14 cellular contexts compared by ENCODE assay signal in the genomic region with DNA sequence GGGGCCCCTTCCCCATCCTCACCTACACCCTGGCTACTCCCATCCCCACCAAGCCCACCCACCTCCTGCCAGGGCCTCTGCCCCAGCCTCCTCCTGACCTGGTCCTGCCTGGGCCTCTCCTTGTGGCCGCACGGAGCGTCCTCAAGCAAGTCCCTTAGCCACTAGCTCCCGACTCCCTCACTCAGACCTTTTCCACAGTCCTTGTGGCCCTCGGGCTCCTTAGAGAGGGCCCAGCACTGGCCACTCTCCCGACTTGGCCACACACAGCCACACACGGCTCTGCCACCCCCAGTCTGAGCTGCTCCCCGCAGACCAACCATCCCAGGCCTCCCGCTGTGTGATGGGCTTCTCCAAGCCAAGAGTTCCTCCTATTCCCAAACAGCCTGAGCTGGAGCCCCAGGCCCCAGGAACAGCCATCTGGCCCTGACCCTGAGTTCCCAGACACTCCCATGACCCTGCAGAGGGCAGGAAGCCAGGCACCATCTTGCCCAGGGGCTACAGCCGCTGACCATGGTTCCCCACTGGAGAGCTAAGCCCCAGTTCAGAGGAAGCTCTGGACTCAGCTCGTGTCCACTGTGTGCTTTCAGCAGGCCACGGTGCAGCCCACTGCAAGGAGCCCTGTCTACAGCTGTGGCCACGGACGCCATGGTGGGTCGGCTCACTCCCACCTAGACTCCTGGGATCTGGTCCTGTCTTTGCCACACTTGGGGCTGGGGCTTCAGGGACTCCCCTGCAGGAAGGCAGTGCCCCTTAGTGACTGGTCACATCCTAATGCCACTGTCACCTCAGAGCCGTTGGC.
"Had no signal": no experiment of that assay in that cellular context is flagged by ENCODE, and none has a peak within 500 bp of the region (broad histone marks: within the 10 kb centered on the region; RNA-seq: fewer than 3 reads in every experiment).

No MANE protein-coding gene starts in this region.

- FAIRE-seq: islet of Langerhans had no signal

- H3K9me3 Mint-ChIP-seq: activated CD4-positive, alpha-beta T cell treated with anti-CD3 and anti-CD28 coated beads, Interleukin-2, amount 10 ng/mL, durations not matched to agents 7 days and 5 days; activated naive CD8-positive, alpha-beta T cell treated with anti-CD3 and anti-CD28 coated beads, Interleukin-2, amount 10 ng/mL, durations not matched to agents 7 days and 5 days; stimulated activated memory B cell treated with anti-CD40 and anti-IgM and Interleukin-4, amounts not matched to agents 10 μg/mL and 1 μg/mL and 100 μg/mL, for 72 hours; T-helper 2 cell treated with Interferon-gamma antibody and Interleukin-4, amounts not matched to agents 5 μg/mL and 100 μg/mL, for 36 hours had no signal

- H3K4me3 Mint-ChIP-seq: activated CD4-positive, alpha-beta T cell treated with anti-CD3 and anti-CD28 coated beads, Interleukin-2, amount 10 ng/mL, durations not matched to agents 7 days and 5 days; activated naive CD8-positive, alpha-beta T cell treated with anti-CD3 and anti-CD28 coated beads, Interleukin-2, amount 10 ng/mL, durations not matched to agents 7 days and 5 days; stimulated activated memory B cell treated with anti-CD40 and anti-IgM and Interleukin-4, amounts not matched to agents 10 μg/mL and 1 μg/mL and 100 μg/mL, for 72 hours; T-helper 2 cell treated with Interferon-gamma antibody and Interleukin-4, amounts not matched to agents 5 μg/mL and 100 μg/mL, for 36 hours had no signal

- H3K4me1 ChIP-seq: tibial nerve, vagina had no signal

- ATAC-seq: left colon; stimulated activated memory B cell treated with anti-CD40 and anti-IgM and Interleukin-4, amounts not matched to agents 10 μg/mL and 1 μg/mL and 100 μg/mL, for 72 hours had no signal

- H3K27ac Mint-ChIP-seq: activated CD4-positive, alpha-beta T cell treated with anti-CD3 and anti-CD28 coated beads, Interleukin-2, amount 10 ng/mL, durations not matched to agents 7 days and 5 days; activated naive CD8-positive, alpha-beta T cell treated with anti-CD3 and anti-CD28 coated beads, Interleukin-2, amount 10 ng/mL, durations not matched to agents 7 days and 5 days; stimulated activated memory B cell treated with anti-CD40 and anti-IgM and Interleukin-4, amounts not matched to agents 10 μg/mL and 1 μg/mL and 100 μg/mL, for 72 hours; T-helper 2 cell treated with Interferon-gamma antibody and Interleukin-4, amounts not matched to agents 5 μg/mL and 100 μg/mL, for 36 hours had no signal

- DNase-seq: activated CD4-positive, alpha-beta T cell treated with anti-CD3 and anti-CD28 coated beads, Interleukin-2, amount 10 ng/mL, durations not matched to agents 7 days and 5 days; activated effector memory CD4-positive, alpha-beta T cell treated with anti-CD3 and anti-CD28 coated beads, Interleukin-2, amount 50 U/mL, for 16 hours; activated naive CD8-positive, alpha-beta T cell treated with anti-CD3 and anti-CD28 coated beads, Interleukin-2, amount 10 ng/mL, durations not matched to agents 7 days and 5 days; anterior cingulate cortex; erythroblast; left colon; midbrain; stimulated activated CD4-positive, alpha-beta T cell treated with anti-CD3 and anti-CD28 coated beads, Interleukin-12 subunit alpha, Interleukin-12 subunit beta, amount 100 ng/mL, for 4 hours; substantia nigra had no signal

- H3K9me3 ChIP-seq: tibial nerve, vagina had no signal

- H3K27me3 Mint-ChIP-seq: activated CD4-positive, alpha-beta T cell treated with anti-CD3 and anti-CD28 coated beads, Interleukin-2, amount 10 ng/mL, durations not matched to agents 7 days and 5 days; activated naive CD8-positive, alpha-beta T cell treated with anti-CD3 and anti-CD28 coated beads, Interleukin-2, amount 10 ng/mL, durations not matched to agents 7 days and 5 days; stimulated activated memory B cell treated with anti-CD40 and anti-IgM and Interleukin-4, amounts not matched to agents 10 μg/mL and 1 μg/mL and 100 μg/mL, for 72 hours had no signal

- H3K4me3 ChIP-seq: tibial nerve, vagina had no signal

- H3K27me3 ChIP-seq: tibial nerve, vagina had no signal

- H3K27ac ChIP-seq: tibial nerve, vagina had no signal
